In genomic region chr5:95845401-95845800, GRCh38 we compare ENCODE assay signal across 17 cellular contexts. TPM values are rescaled to one million over a fixed set of nuclear protein-coding genes. Genes with fewer than 3 reads are reported as not detected.
DNase-seq lines count a peak whose midpoint lies in the region; ATAC-seq and TF ChIP-seq lines count a peak whose summit lies in the region.
"Had no signal": no experiment of that assay in that cellular context is flagged by ENCODE, and none has a peak within 500 bp of the region (broad histone marks: within the 10 kb centered on the region; RNA-seq: fewer than 3 reads in every experiment).

No MANE protein-coding gene starts in this region.

- intact Hi-C loops in left cardiac atrium (cut with DNase I), result loop anchor here in 1 of 2 donors (10.0 kb wide), 1 partner anchor 201 kb away; the partner anchor contains the start of gene RFESD
- intact Hi-C loops in vagina (cut with DNase I), result loop anchor here (10.0 kb wide), 1 partner anchor 201 kb away; the partner anchor contains the start of gene RFESD

- H3K9me3 ChIP-seq in right atrium auricular region, result no peaks in the 10 kb centered on the region
- H3K9me3 ChIP-seq in neutrophil, result no peaks in the 10 kb centered on the region
- H3K9me3 ChIP-seq in vagina, result no peaks in the 10 kb centered on the region
- H3K9me3 ChIP-seq: SJSA1 had no signal

- H3K27me3 ChIP-seq in right atrium auricular region, result no peaks in the 10 kb centered on the region
- H3K27me3 ChIP-seq in neutrophil, result no peaks in the 10 kb centered on the region
- no peaks in the 10 kb centered on the region for H3K27me3 ChIP-seq in vagina
- H3K27me3 ChIP-seq: SJSA1 had no signal

- no peak overlapping the region for H3K4me3 ChIP-seq in right atrium auricular region
- no peak overlapping the region for H3K4me3 ChIP-seq in neutrophil (ENCODE audit: low read depth in 1 of 2, low read length in 1 of 2)
- no peak overlapping the region for H3K4me3 ChIP-seq in vagina
- H3K4me3 ChIP-seq: SJSA1 had no signal

- ATAC-seq in left cardiac atrium, result no peak
- ATAC-seq in HG03039 (IDR thresholded peaks at IDR 0.05; ENCODE audit: unreplicated experiment), result no peak
- ATAC-seq: HCT116, Right ventricle myocardium inferior had no signal

- TF ChIP-seq POLR2A in vagina (IDR thresholded peaks at IDR 0.05), result no peak

- no peaks in the 10 kb centered on the region for H3K36me3 ChIP-seq in right atrium auricular region
- H3K36me3 ChIP-seq in neutrophil, result no peaks in the 10 kb centered on the region
- no peaks in the 10 kb centered on the region for H3K36me3 ChIP-seq in vagina
- H3K36me3 ChIP-seq: SJSA1 had no signal

- DNase-seq in right atrium auricular region (ENCODE audit: low spot score), result peak; percentile 55
- DNase-seq in left cardiac atrium, result no peak
- peak; percentile 24 for DNase-seq in OCI-M1 (lab: John Stamatoyannopoulos, UW)
- no peak for DNase-seq in vagina (ENCODE audit: extremely low spot score in 2 of 2)
- no peak for DNase-seq in MV-4-11 (lab: John Stamatoyannopoulos, UW)
- DNase-seq: CD4-positive, CD25-positive, alpha-beta regulatory T cell; DMS79; KBM-7; NCI-H1694 treated with DMSO at 0.1 percent for 48 hours; NCI-H2081 treated with DMSO at 0.1 percent for 48 hours; NCI-H446 treated with DMSO at 0.1 percent for 48 hours; NCI-H526 treated with DMSO at 0.1 percent for 48 hours had no signal

- H3K4me1 ChIP-seq in right atrium auricular region, result peaks cover 0 to 19% of the 10 kb centered on the region in 2 donors
- peaks cover 67 to 70% of the 10 kb centered on the region in 2 experiments for H3K4me1 ChIP-seq in neutrophil (ENCODE audit: control insufficient read depth in 1 of 2, insufficient read depth in 1 of 2, low read depth in 1 of 2, low read length in 1 of 2)
- peaks cover 19% of the 10 kb centered on the region for H3K4me1 ChIP-seq in vagina

- peak overlapping the region in 1 of 2 donors; percentile 80 for H3K27ac ChIP-seq in right atrium auricular region
- H3K27ac ChIP-seq in neutrophil, result peak overlapping the region; percentile 99
- peak overlapping the region; percentile 50 for H3K27ac ChIP-seq in vagina
- H3K27ac ChIP-seq: SJSA1 had no signal

- TF ChIP-seq CTCF in right atrium auricular region (IDR thresholded peaks at IDR 0.05) (no peak), neutrophil (IDR thresholded peaks at IDR 0.05) (no peak), vagina (IDR thresholded peaks at IDR 0.05) (no peak)

RNA-seq across cellular contexts. Expression of gene GLRX, which starts 22.9 kb away (rescaled TPM):
- total RNA-seq in right atrium auricular region (100 to 1,000 TPM; 151 to 173 TPM), left cardiac atrium (10 to 100 TPM; 73.1 to 76.0 TPM), vagina (63.3 TPM)

Comparison
In these comparisons a context has a peak if more than half of its experiments do, and no peak if none do; other contexts are left out.
1. DNase-seq: peak in right atrium auricular region (single experiment) and OCI-M1 (single experiment); none in left cardiac atrium (single experiment), vagina (0 of 2) and MV-4-11 (single experiment).